In genomic region chr10:3060481-3060889, GRCh38 we compare ENCODE assay signal across 32 cellular contexts. TPM values are rescaled to one million over a fixed set of nuclear protein-coding genes. Genes with fewer than 3 reads are reported as not detected.
DNase-seq lines count a peak whose midpoint lies in the region; ATAC-seq and TF ChIP-seq lines count a peak whose summit lies in the region.
"Had no signal": no experiment of that assay in that cellular context is flagged by ENCODE, and none has a peak within 500 bp of the region (broad histone marks: within the 10 kb centered on the region; RNA-seq: fewer than 3 reads in every experiment).

No MANE protein-coding gene starts in this region.

- peaks cover 4% of the 10 kb centered on the region for H3K4me1 Mint-ChIP-seq in CD8-positive, alpha-beta T cell (ENCODE audit: low read depth)
- peaks cover 8% of the 10 kb centered on the region for H3K4me1 Mint-ChIP-seq in activated B cell treated with CpG ODN at 0.5 μM for 24 hours
- H3K4me1 Mint-ChIP-seq: activated naive CD4-positive, alpha-beta T cell treated with anti-CD3 and anti-CD28 coated beads, Interleukin-2, amount 10 ng/mL, durations not matched to agents 7 days and 5 days; CD14-positive monocyte had no signal

- H3K79me2 ChIP-seq in osteoblast (ENCODE audit: insufficient read depth, low read length), result no peaks in the 10 kb centered on the region

- H3K27me3 Mint-ChIP-seq in CD8-positive, alpha-beta T cell (ENCODE audit: low read depth), result no peaks in the 10 kb centered on the region
- no peaks in the 10 kb centered on the region for H3K27me3 Mint-ChIP-seq in activated B cell treated with CpG ODN at 0.5 μM for 24 hours

- H3K9me3 ChIP-seq in CD8-positive, alpha-beta T cell (ENCODE audit: low read length), result no peaks in the 10 kb centered on the region
- no peaks in the 10 kb centered on the region for H3K9me3 ChIP-seq in osteoblast (ENCODE audit: low read depth, low read length)
- H3K9me3 ChIP-seq in mucosa of descending colon, result no peaks in the 10 kb centered on the region
- H3K9me3 ChIP-seq: left ventricle myocardium inferior, psoas muscle, SJCRH30 had no signal

- no peak for TF ChIP-seq CTCF in CD8-positive, alpha-beta T cell (IDR thresholded peaks at IDR 0.05)
- TF ChIP-seq CTCF in activated B cell treated with CpG ODN at 0.5 μM for 24 hours (IDR thresholded peaks at IDR 0.05) (no peak), osteoblast (IDR thresholded peaks at IDR 0.05; ENCODE audit: extremely low read depth, low read depth, low read length) (no peak), GM10248 (IDR thresholded peaks at IDR 0.05; ENCODE audit: control extremely low read depth, extremely low read depth, low read depth, missing control alignments) (no peak), mucosa of descending colon (IDR thresholded peaks at IDR 0.05) (no peak)

- H3K27ac Mint-ChIP-seq in CD8-positive, alpha-beta T cell, result no peak overlapping the region
- H3K27ac Mint-ChIP-seq in activated B cell treated with CpG ODN at 0.5 μM for 24 hours, result no peak overlapping the region
- H3K27ac Mint-ChIP-seq: activated CD4-positive, alpha-beta T cell treated with anti-CD3 and anti-CD28 coated beads, Interleukin-2, amount 10 ng/mL, durations not matched to agents 7 days and 5 days; activated naive CD4-positive, alpha-beta T cell treated with anti-CD3 and anti-CD28 coated beads, Interleukin-2, amount 10 ng/mL, durations not matched to agents 7 days and 5 days; activated T-helper 1 cell treated with anti-CD3 and anti-CD28 coated beads, Interleukin-12 subunit alpha, Interleukin-12 subunit beta, Interleukin-2, Interleukin-4 antibody, amounts not matched to agents 30 ng/mL and 10 ng/mL and 1 ng/mL, durations not matched to agents 14 hours and 24 hours and 36 hours; brain; endodermal cell; naive thymus-derived CD8-positive, alpha-beta T cell had no signal

- no peak overlapping the region for H2AFZ ChIP-seq in osteoblast (ENCODE audit: low read length)

- CTCF ChIA-PET in CD8-positive, alpha-beta T cell (lab: Charles Lee), result no interaction called here
- CTCF ChIA-PET in activated B cell treated with CpG ODN at 0.5 μM for 24 hours (lab: Charles Lee) (no interaction called here), GM10248 (lab: Yijun Ruan, JAX) (no interaction called here)

- ATAC-seq in CD8-positive, alpha-beta T cell, result peak; percentile 50
- peak; percentile 60 for ATAC-seq in activated B cell treated with CpG ODN at 0.5 μM for 24 hours (ENCODE audit: low read depth)
- no peak for ATAC-seq in GM18498 (IDR thresholded peaks at IDR 0.05; ENCODE audit: unreplicated experiment)
- ATAC-seq in mucosa of descending colon, result no peak
- ATAC-seq: psoas muscle, sciatic nerve had no signal

- no peaks in the 10 kb centered on the region for H3K36me3 ChIP-seq in CD8-positive, alpha-beta T cell (ENCODE audit: insufficient read depth, low read length)
- H3K36me3 ChIP-seq in osteoblast (ENCODE audit: insufficient read depth, low read length) (no peaks in the 10 kb centered on the region), mucosa of descending colon (ENCODE audit: low read depth) (no peaks in the 10 kb centered on the region)
- H3K36me3 ChIP-seq: left ventricle myocardium inferior, SJCRH30 had no signal

- no peak overlapping the region for H3K4me2 ChIP-seq in osteoblast (ENCODE audit: insufficient read depth, low read length)

- H3K9me3 Mint-ChIP-seq in CD8-positive, alpha-beta T cell, result no peaks in the 10 kb centered on the region
- no peaks in the 10 kb centered on the region for H3K9me3 Mint-ChIP-seq in activated B cell treated with CpG ODN at 0.5 μM for 24 hours
- H3K9me3 Mint-ChIP-seq: activated CD4-positive, alpha-beta T cell treated with anti-CD3 and anti-CD28 coated beads, Interleukin-2, amount 10 ng/mL, durations not matched to agents 7 days and 5 days; activated naive CD4-positive, alpha-beta T cell treated with anti-CD3 and anti-CD28 coated beads, Interleukin-2, amount 10 ng/mL, durations not matched to agents 7 days and 5 days; activated T-helper 1 cell treated with anti-CD3 and anti-CD28 coated beads, Interleukin-12 subunit alpha, Interleukin-12 subunit beta, Interleukin-2, Interleukin-4 antibody, amounts not matched to agents 30 ng/mL and 10 ng/mL and 1 ng/mL, durations not matched to agents 14 hours and 24 hours and 36 hours; brain; CD14-positive monocyte; endodermal cell; naive thymus-derived CD8-positive, alpha-beta T cell had no signal

- H3K4me1 ChIP-seq in CD8-positive, alpha-beta T cell (ENCODE audit: insufficient read depth, low read length), result peaks cover 7% of the 10 kb centered on the region
- peaks cover 7% of the 10 kb centered on the region for H3K4me1 ChIP-seq in osteoblast (ENCODE audit: insufficient read depth, low read length)
- H3K4me1 ChIP-seq in mucosa of descending colon (ENCODE audit: low read depth), result no peaks in the 10 kb centered on the region
- H3K4me1 ChIP-seq: psoas muscle, SJCRH30 had no signal

- intact Hi-C loops in CD8-positive, alpha-beta T cell (cut with DNase I, micrococcal nuclease), result no loop called here
- intact Hi-C loops in activated B cell treated with CpG ODN at 0.5 μM for 24 hours (cut with micrococcal nuclease) (loop anchor here (10.0 kb wide), 1 partner anchor 1326 kb away; the partner anchor contains the start of gene ADARB2), mucosa of descending colon (cut with DNase I, micrococcal nuclease) (no loop called here)

- no peaks in the 10 kb centered on the region for H3K36me3 Mint-ChIP-seq in CD8-positive, alpha-beta T cell
- no peaks in the 10 kb centered on the region for H3K36me3 Mint-ChIP-seq in activated B cell treated with CpG ODN at 0.5 μM for 24 hours (ENCODE audit: low read depth)
- H3K36me3 Mint-ChIP-seq: activated naive CD4-positive, alpha-beta T cell treated with anti-CD3 and anti-CD28 coated beads, Interleukin-2, amount 10 ng/mL, durations not matched to agents 7 days and 5 days; brain; CD14-positive monocyte; naive thymus-derived CD8-positive, alpha-beta T cell had no signal

- H3K4me3 Mint-ChIP-seq in CD8-positive, alpha-beta T cell, result no peak overlapping the region
- no peak overlapping the region for H3K4me3 Mint-ChIP-seq in activated B cell treated with CpG ODN at 0.5 μM for 24 hours
- H3K4me3 Mint-ChIP-seq: activated CD4-positive, alpha-beta T cell treated with anti-CD3 and anti-CD28 coated beads, Interleukin-2, amount 10 ng/mL, durations not matched to agents 7 days and 5 days; activated naive CD4-positive, alpha-beta T cell treated with anti-CD3 and anti-CD28 coated beads, Interleukin-2, amount 10 ng/mL, durations not matched to agents 7 days and 5 days; activated T-helper 1 cell treated with anti-CD3 and anti-CD28 coated beads, Interleukin-12 subunit alpha, Interleukin-12 subunit beta, Interleukin-2, Interleukin-4 antibody, amounts not matched to agents 30 ng/mL and 10 ng/mL and 1 ng/mL, durations not matched to agents 14 hours and 24 hours and 36 hours; brain; CD14-positive monocyte; endodermal cell; naive thymus-derived CD8-positive, alpha-beta T cell had no signal

- DNase-seq in DMS53 (lab: John Stamatoyannopoulos, UW), result peak; percentile 17
- no peak for DNase-seq in DMS53 treated with DMSO at 0.1 percent for 48 hours (lab: John Stamatoyannopoulos, UW; ENCODE audit: unreplicated experiment)
- DNase-seq in CD8-positive, alpha-beta T cell, result no peak
- DNase-seq in activated B cell treated with CpG ODN at 0.5 μM for 24 hours, result no peak
- DNase-seq in osteoblast (ENCODE audit: insufficient read length, low spot score, missing footprints), result peak; percentile 37
- no peak for DNase-seq in GM10248 (ENCODE audit: extremely low spot score)
- DNase-seq in mucosa of descending colon, result no peak
- DNase-seq: activated CD4-positive, alpha-beta T cell treated with anti-CD3 and anti-CD28 coated beads, Interleukin-2, amount 10 ng/mL, durations not matched to agents 7 days and 5 days; activated naive CD4-positive, alpha-beta T cell treated with anti-CD3 and anti-CD28 coated beads, Interleukin-2, amount 10 ng/mL, durations not matched to agents 7 days and 5 days; amniotic stem cell; cerebellar nuclear complex; dermis blood vessel endothelial cell; endodermal cell; H7; left ventricle myocardium inferior; MM.1S; naive thymus-derived CD8-positive, alpha-beta T cell; NCI-H2081; NCI-H345; NCI-H69; psoas muscle; SJCRH30; stimulated activated CD4-positive, alpha-beta T cell treated with anti-CD3 and anti-CD28 coated beads, Interleukin-4, amount 100 ng/mL, for 1 hour; SW 1271; trophoblast cell had no signal

- H3K27ac ChIP-seq in CD8-positive, alpha-beta T cell (ENCODE audit: low read depth, low read length), result no peak overlapping the region
- H3K27ac ChIP-seq in osteoblast (ENCODE audit: low read depth, low read length), result no peak overlapping the region
- H3K27ac ChIP-seq: 22Rv1, HL-60, left ventricle myocardium inferior, psoas muscle, SJCRH30 had no signal

- H4K20me1 ChIP-seq in osteoblast (ENCODE audit: insufficient read depth, low read length), result no peaks in the 10 kb centered on the region

- POLR2A ChIA-PET in CD8-positive, alpha-beta T cell (lab: Charles Lee), result no interaction called here
- POLR2A ChIA-PET in activated B cell treated with CpG ODN at 0.5 μM for 24 hours (lab: Charles Lee) (no interaction called here), GM10248 (lab: Yijun Ruan, JAX) (no interaction called here)

- H3K27me3 ChIP-seq in CD8-positive, alpha-beta T cell (ENCODE audit: insufficient read depth, low read length), result no peaks in the 10 kb centered on the region
- H3K27me3 ChIP-seq in osteoblast (ENCODE audit: insufficient read depth, low read length), result no peaks in the 10 kb centered on the region
- H3K27me3 ChIP-seq: SJCRH30 had no signal

- no peak overlapping the region for H3K4me3 ChIP-seq in CD8-positive, alpha-beta T cell (ENCODE audit: low read depth, low read length)
- H3K4me3 ChIP-seq in osteoblast (ENCODE audit: insufficient read depth, low read length) (no peak overlapping the region), mucosa of descending colon (no peak overlapping the region)
- H3K4me3 ChIP-seq: left ventricle myocardium inferior, psoas muscle, SJCRH30 had no signal

RNA-seq across cellular contexts. Expression of gene PFKP, which starts 6.9 kb away (rescaled TPM):
- total RNA-seq in CD8-positive, alpha-beta T cell, result 10 to 100 TPM; 35.9 to 36.5 TPM
- total RNA-seq in activated B cell treated with CpG ODN at 0.5 μM for 24 hours (42.8 and 44.7 TPM in 2 replicates), osteoblast (71.6 and 80.0 TPM in 2 replicates), mucosa of descending colon (100 to 1,000 TPM in 2 of 3 donors, 10 to 100 TPM in 1; 76.1 to 117 (median 100) TPM)

Comparison
In these comparisons a context has a peak if more than half of its experiments do, and no peak if none do; other contexts are left out.
1. DNase-seq: peak in DMS53 (single experiment) and osteoblast (single experiment); none in DMS53 treated with DMSO at 0.1 percent for 48 hours (single experiment), CD8-positive, alpha-beta T cell (0 of 7), activated B cell treated with CpG ODN at 0.5 μM for 24 hours (single experiment), GM10248 (single experiment) and mucosa of descending colon (0 of 3).
2. ATAC-seq: peak in CD8-positive, alpha-beta T cell (single experiment) and activated B cell treated with CpG ODN at 0.5 μM for 24 hours (single experiment); none in GM18498 (single experiment) and mucosa of descending colon (single experiment).